Comparison of ENCODE assay signal across 2 cellular contexts in the genomic region with DNA sequence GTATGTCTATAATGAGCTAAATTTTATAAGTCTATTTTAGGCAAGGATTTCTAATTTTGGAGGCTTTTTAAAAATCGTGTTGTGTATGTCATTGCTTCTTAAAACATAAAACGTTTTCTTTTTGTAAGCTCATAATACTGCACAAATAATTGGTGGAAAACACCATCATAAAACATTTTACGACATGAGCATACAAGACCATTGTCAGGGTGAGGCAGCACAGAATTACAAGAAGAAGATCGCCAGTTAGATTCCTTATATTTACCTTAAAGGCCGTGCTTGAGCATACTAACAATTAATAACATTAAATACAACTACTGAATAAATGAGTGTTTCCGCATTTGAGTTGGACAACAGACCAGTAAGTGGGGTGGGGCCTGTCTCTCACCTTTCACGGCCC.
TF ChIP-seq lines count a peak whose summit lies in the region.

No MANE protein-coding gene starts in this region.

TF ChIP-seq in GM23338, 12 proteins besides CTCF, POLR2A, EP300 and RAD21 (continued from another document):
- TF ChIP-seq, protein P1, sequence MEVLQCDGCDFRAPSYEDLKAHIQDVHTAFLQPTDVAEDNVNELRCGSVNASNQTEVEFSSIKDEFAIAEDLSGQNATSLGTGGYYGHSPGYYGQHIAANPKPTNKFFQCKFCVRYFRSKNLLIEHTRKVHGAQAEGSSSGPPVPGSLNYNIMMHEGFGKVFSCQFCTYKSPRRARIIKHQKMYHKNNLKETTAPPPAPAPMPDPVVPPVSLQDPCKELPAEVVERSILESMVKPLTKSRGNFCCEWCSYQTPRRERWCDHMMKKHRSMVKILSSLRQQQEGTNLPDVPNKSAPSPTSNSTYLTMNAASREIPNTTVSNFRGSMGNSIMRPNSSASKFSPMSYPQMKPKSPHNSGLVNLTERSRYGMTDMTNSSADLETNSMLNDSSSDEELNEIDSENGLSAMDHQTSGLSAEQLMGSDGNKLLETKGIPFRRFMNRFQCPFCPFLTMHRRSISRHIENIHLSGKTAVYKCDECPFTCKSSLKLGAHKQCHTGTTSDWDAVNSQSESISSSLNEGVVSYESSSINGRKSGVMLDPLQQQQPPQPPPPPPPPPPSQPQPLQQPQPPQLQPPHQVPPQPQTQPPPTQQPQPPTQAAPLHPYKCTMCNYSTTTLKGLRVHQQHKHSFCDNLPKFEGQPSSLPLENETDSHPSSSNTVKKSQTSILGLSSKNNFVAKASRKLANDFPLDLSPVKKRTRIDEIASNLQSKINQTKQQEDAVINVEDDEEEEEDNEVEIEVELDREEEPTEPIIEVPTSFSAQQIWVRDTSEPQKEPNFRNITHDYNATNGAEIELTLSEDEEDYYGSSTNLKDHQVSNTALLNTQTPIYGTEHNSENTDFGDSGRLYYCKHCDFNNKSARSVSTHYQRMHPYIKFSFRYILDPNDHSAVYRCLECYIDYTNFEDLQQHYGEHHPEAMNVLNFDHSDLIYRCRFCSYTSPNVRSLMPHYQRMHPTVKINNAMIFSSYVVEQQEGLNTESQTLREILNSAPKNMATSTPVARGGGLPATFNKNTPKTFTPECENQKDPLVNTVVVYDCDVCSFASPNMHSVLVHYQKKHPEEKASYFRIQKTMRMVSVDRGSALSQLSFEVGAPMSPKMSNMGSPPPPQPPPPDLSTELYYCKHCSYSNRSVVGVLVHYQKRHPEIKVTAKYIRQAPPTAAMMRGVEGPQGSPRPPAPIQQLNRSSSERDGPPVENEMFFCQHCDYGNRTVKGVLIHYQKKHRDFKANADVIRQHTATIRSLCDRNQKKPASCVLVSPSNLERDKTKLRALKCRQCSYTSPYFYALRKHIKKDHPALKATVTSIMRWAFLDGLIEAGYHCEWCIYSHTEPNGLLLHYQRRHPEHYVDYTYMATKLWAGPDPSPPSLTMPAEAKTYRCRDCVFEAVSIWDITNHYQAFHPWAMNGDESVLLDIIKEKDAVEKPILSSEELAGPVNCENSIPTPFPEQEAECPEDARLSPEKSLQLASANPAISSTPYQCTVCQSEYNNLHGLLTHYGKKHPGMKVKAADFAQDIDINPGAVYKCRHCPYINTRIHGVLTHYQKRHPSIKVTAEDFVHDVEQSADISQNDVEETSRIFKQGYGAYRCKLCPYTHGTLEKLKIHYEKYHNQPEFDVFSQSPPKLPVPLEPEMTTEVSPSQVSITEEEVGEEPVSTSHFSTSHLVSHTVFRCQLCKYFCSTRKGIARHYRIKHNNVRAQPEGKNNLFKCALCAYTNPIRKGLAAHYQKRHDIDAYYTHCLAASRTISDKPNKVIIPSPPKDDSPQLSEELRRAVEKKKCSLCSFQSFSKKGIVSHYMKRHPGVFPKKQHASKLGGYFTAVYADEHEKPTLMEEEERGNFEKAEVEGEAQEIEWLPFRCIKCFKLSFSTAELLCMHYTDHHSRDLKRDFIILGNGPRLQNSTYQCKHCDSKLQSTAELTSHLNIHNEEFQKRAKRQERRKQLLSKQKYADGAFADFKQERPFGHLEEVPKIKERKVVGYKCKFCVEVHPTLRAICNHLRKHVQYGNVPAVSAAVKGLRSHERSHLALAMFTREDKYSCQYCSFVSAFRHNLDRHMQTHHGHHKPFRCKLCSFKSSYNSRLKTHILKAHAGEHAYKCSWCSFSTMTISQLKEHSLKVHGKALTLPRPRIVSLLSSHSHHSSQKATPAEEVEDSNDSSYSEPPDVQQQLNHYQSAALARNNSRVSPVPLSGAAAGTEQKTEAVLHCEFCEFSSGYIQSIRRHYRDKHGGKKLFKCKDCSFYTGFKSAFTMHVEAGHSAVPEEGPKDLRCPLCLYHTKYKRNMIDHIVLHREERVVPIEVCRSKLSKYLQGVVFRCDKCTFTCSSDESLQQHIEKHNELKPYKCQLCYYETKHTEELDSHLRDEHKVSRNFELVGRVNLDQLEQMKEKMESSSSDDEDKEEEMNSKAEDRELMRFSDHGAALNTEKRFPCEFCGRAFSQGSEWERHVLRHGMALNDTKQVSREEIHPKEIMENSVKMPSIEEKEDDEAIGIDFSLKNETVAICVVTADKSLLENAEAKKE (CRISPR knock-in tag; IDR thresholded peaks at IDR 0.05): no peak
- no peak for TF ChIP-seq EZH2 (IDR thresholded peaks at IDR 0.05; ENCODE audit: low read depth, unreplicated experiment)
- TF ChIP-seq POLR2AphosphoS5 (IDR thresholded peaks at IDR 0.05; ENCODE audit: low read depth): no peak

TF ChIP-seq in SK-N-SH, 30 proteins besides CTCF, POLR2A, EP300 and RAD21 (continued from another document):
- TF ChIP-seq, protein P2, sequence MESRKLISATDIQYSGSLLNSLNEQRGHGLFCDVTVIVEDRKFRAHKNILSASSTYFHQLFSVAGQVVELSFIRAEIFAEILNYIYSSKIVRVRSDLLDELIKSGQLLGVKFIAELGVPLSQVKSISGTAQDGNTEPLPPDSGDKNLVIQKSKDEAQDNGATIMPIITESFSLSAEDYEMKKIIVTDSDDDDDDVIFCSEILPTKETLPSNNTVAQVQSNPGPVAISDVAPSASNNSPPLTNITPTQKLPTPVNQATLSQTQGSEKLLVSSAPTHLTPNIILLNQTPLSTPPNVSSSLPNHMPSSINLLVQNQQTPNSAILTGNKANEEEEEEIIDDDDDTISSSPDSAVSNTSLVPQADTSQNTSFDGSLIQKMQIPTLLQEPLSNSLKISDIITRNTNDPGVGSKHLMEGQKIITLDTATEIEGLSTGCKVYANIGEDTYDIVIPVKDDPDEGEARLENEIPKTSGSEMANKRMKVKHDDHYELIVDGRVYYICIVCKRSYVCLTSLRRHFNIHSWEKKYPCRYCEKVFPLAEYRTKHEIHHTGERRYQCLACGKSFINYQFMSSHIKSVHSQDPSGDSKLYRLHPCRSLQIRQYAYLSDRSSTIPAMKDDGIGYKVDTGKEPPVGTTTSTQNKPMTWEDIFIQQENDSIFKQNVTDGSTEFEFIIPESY (IDR thresholded peaks at IDR 0.05; ENCODE audit: borderline replicate concordance, low read depth): no peak
- TF ChIP-seq FOSL2 (IDR thresholded peaks at IDR 0.05; ENCODE audit: borderline replicate concordance, low read depth) (no peak), JUND (IDR thresholded peaks at IDR 0.05) (no peak), ELF1 (IDR thresholded peaks at IDR 0.05) (no peak), EZH2phosphoT487 (IDR thresholded peaks at IDR 0.05; ENCODE audit: borderline replicate concordance, low read depth) (no peak), FOXJ3 (CRISPR knock-in tag; IDR thresholded peaks at IDR 0.05) (no peak)
- TF ChIP-seq, protein P3, sequence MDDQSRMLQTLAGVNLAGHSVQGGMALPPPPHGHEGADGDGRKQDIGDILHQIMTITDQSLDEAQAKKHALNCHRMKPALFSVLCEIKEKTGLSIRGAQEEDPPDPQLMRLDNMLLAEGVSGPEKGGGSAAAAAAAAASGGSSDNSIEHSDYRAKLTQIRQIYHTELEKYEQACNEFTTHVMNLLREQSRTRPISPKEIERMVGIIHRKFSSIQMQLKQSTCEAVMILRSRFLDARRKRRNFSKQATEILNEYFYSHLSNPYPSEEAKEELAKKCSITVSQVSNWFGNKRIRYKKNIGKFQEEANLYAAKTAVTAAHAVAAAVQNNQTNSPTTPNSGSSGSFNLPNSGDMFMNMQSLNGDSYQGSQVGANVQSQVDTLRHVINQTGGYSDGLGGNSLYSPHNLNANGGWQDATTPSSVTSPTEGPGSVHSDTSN (IDR thresholded peaks at IDR 0.05): no peak
TF ChIP-seq in SK-N-SH: peak in this region for 0.
